16 cellular contexts compared by ENCODE assay signal in the genomic region with DNA sequence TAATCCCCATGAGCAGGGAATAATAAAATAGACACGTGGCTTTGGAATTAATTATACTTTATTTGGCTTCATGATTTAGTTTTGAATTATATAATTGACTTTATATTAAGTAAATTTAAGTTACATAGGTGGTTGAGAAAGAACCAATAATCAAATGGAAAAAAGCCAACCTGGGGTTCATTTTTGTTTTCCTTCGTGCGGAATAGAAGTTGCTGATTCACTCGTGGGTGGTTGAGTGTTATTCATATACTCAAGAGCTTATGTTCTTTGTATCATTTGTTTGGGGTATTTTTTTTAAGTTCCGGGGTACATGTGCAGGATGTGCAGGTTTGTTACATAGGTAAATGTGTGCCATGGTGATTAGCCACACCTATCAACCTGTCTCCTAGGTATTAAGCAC. TPM values are rescaled to one million over a fixed set of nuclear protein-coding genes. Genes with fewer than 3 reads are reported as not detected.
A peak's percentile ranks its signal among the peaks of the same experiment; 100 is the strongest.
DNase-seq lines count a peak whose midpoint lies in the region; ATAC-seq, FAIRE-seq and TF ChIP-seq lines count a peak whose summit lies in the region.
"Had no signal": no experiment of that assay in that cellular context is flagged by ENCODE, and none has a peak within 500 bp of the region (broad histone marks: within the 10 kb centered on the region; RNA-seq: fewer than 3 reads in every experiment).

No MANE protein-coding gene starts in this region.

- no peak overlapping the region for H3K27ac ChIP-seq in K562 (ENCODE audit: extremely low read depth, low read depth, low read length)
- peak overlapping the region; percentile 56 for H3K27ac ChIP-seq in hepatocyte
- no peak overlapping the region for H3K27ac ChIP-seq in colonic mucosa
- H3K27ac ChIP-seq: HL-60, PC-9 had no signal

- H3K27me3 ChIP-seq in K562 (ENCODE audit: control insufficient read depth in 2 of 2, insufficient read depth in 2 of 2, low read length in 2 of 2) (peaks cover 9 to 19% of the 10 kb centered on the region in 2 experiments; a peak in 4 of 5 replicates), hepatocyte (no peaks in the 10 kb centered on the region), skeletal muscle satellite cell (ENCODE audit: control insufficient read depth, insufficient read depth, low read length) (no peaks in the 10 kb centered on the region), colonic mucosa (no peaks in the 10 kb centered on the region)

- in situ Hi-C loops in K562 (cut with MboI): no loop called here

- H3K4me1 ChIP-seq in K562 (replicated peaks in 1 of 2; ENCODE audit: control insufficient read depth in 2 of 2, insufficient read depth in 2 of 2, low read length in 2 of 2) (peaks cover 23 to 25% of the 10 kb centered on the region in 2 experiments), hepatocyte (ENCODE audit: insufficient read depth) (peaks cover 9% of the 10 kb centered on the region), skeletal muscle satellite cell (ENCODE audit: control insufficient read depth, insufficient read depth, low read length) (peaks cover 49% of the 10 kb centered on the region), colonic mucosa (no peaks in the 10 kb centered on the region)

- H3K36me3 Mint-ChIP-seq in HFFc6 (ENCODE audit: low read depth): no peaks in the 10 kb centered on the region

- H3K9ac ChIP-seq in K562 (ENCODE audit: insufficient read depth in 1 of 2, low read depth in 2 of 2, low read length in 2 of 2): no peak overlapping the region
- no peak overlapping the region for H3K9ac ChIP-seq in skeletal muscle satellite cell (ENCODE audit: low read depth, low read length)
- no peak overlapping the region for H3K9ac ChIP-seq in colonic mucosa (ENCODE audit: low read depth in 2 of 2, low read length in 2 of 2)

- WGBS in K562 (ENCODE audit: insufficient coverage, low coverage, missing lambda C conversion rate): 39% methylated on average over 5 of the region's 5 CpGs
- WGBS in hepatocyte (ENCODE audit: low lambda C conversion rate, missing lambda C conversion rate): 78% methylated on average over 5 of the region's 5 CpGs

- H3K9me3 ChIP-seq in K562 (replicated peaks; ENCODE audit: control insufficient read depth, insufficient read depth, low read depth, low read length) (no peaks in the 10 kb centered on the region; the same call in 1 of the 2 replicates), hepatocyte (ENCODE audit: low read depth) (no peaks in the 10 kb centered on the region), skeletal muscle satellite cell (replicated peaks; ENCODE audit: low read length) (no peaks in the 10 kb centered on the region), colonic mucosa (no peaks in the 10 kb centered on the region)

- H3K79me2 ChIP-seq in K562 (ENCODE audit: control insufficient read depth, insufficient read depth, low read length) (no peaks in the 10 kb centered on the region), hepatocyte (no peaks in the 10 kb centered on the region)

- peaks cover 64% of the 10 kb centered on the region for H3K4me1 Mint-ChIP-seq in HFFc6 (ENCODE audit: low read depth)

- no peaks in the 10 kb centered on the region for H3K9me2 ChIP-seq in hepatocyte (replicated peaks; ENCODE audit: insufficient read depth)

- H3K27ac Mint-ChIP-seq in HFFc6: peak overlapping the region; percentile 88

- FAIRE-seq in K562 (lab: Jason Lieb, UNC): no peak

- no peaks in the 10 kb centered on the region for H3K36me3 ChIP-seq in K562 (ENCODE audit: control insufficient read depth, insufficient read depth, low read length)
- H3K36me3 ChIP-seq in hepatocyte (replicated peaks; ENCODE audit: insufficient read depth, low read depth): no peaks in the 10 kb centered on the region
- H3K36me3 ChIP-seq in skeletal muscle satellite cell (ENCODE audit: insufficient read depth, low read length): no peaks in the 10 kb centered on the region
- no peaks in the 10 kb centered on the region for H3K36me3 ChIP-seq in colonic mucosa

- no peak for TF ChIP-seq EP300 in K562 (IDR thresholded peaks at IDR 0.05; ENCODE audit: low read length)

- CTCF ChIA-PET in K562 (lab: Yijun Ruan, JAX; ENCODE audit: low intra/inter-chr PET ratio): no interaction called here

- TF ChIP-seq CTCF in HFFc6 (IDR thresholded peaks at IDR 0.05): no peak
- TF ChIP-seq CTCF in K562 (IDR thresholded peaks at IDR 0.05 in 2 of 3, conservative IDR thresholded peaks at IDR 0.05 in 1 of 3; ENCODE audit: insufficient read depth in 2 of 3, low read depth in 1 of 3, low read length in 3 of 3): no peak
- TF ChIP-seq CTCF in hepatocyte (IDR thresholded peaks at IDR 0.05; ENCODE audit: poor library complexity): no peak
- no peak for TF ChIP-seq CTCF in colonic mucosa (IDR thresholded peaks at IDR 0.05)

- no peaks in the 10 kb centered on the region for H4K20me1 ChIP-seq in K562 (replicated peaks; ENCODE audit: control insufficient read depth, insufficient read depth, low read length)
- H4K20me1 ChIP-seq in hepatocyte (ENCODE audit: insufficient read depth, poor library complexity, severe bottlenecking): no peaks in the 10 kb centered on the region

- POLR2A ChIA-PET in K562 (lab: Yijun Ruan, JAX): no interaction called here

- no TSS peak for BruUV-seq in K562 (replicated peaks; lab: Mats Ljungman, UMichigan)

- intact Hi-C loops in K562 (cut with micrococcal nuclease) (no loop called here), colonic mucosa (cut with DNase I) (loop anchor here (10.0 kb wide), 1 partner anchor 226 kb away; no protein-coding TSS in a partner anchor)

- no peak overlapping the region; the same call in 1 of the 2 replicates for H2AFZ ChIP-seq in K562 (ENCODE audit: low read depth, low read length)
- H2AFZ ChIP-seq in hepatocyte: no peak overlapping the region
- H2AFZ ChIP-seq: PC-9 had no signal

- DNase-seq in HFFc6: no peak
- no peak for DNase-seq in K562 (ENCODE audit: extremely low read depth in 1 of 4, low spot score in 3 of 4)
- DNase-seq in hepatocyte (ENCODE audit: low spot score): no peak
- DNase-seq in colonic mucosa: no peak
- DNase-seq in NCI-H526 treated with DMSO at 0.1 percent for 48 hours (lab: John Stamatoyannopoulos, UW): no peak
- DNase-seq in stimulated activated CD4-positive, alpha-beta T cell treated with anti-CD3 and anti-CD28 coated beads, Interleukin-2, amount 100 ng/mL, for 24 hours: no peak
- no peak for DNase-seq in NCI-H82 treated with DMSO at 0.1 percent for 48 hours (lab: John Stamatoyannopoulos, UW; ENCODE audit: unreplicated experiment)
- DNase-seq: COR-L47, NCI-H1436, NCI-H2029 treated with DMSO at 0.1 percent for 48 hours, NCI-H2171 treated with DMSO at 0.1 percent for 48 hours, NCI-H774, PC-9 had no signal

- TF ChIP-seq RAD21 in K562 (CRISPR knock-in tag; conservative IDR thresholded peaks at IDR 0.05 in 1 of 2, IDR thresholded peaks at IDR 0.05 in 1 of 2): no peak

- TF ChIP-seq POLR2A in K562 (conservative IDR thresholded peaks at IDR 0.05): no peak

- H3K4me3 Mint-ChIP-seq in HFFc6: peak overlapping the region; percentile 65
- H3K4me3 Mint-ChIP-seq: H9 had no signal

- ATAC-seq in K562: no peak

- H3K9me1 ChIP-seq in K562 (ENCODE audit: control insufficient read depth, insufficient read depth, low read length): no peaks in the 10 kb centered on the region

- H3K4me2 ChIP-seq in K562 (ENCODE audit: insufficient read depth, low read length): no peak overlapping the region
- peak overlapping the region; percentile 13 for H3K4me2 ChIP-seq in hepatocyte
- H3K4me2 ChIP-seq in skeletal muscle satellite cell (ENCODE audit: low read length): peak overlapping the region; percentile 64
- H3K4me2 ChIP-seq: PC-9 had no signal

- H3K4me3 ChIP-seq in K562 (no peak overlapping the region), hepatocyte (no peak overlapping the region), skeletal muscle satellite cell (ENCODE audit: low read length) (no peak overlapping the region), colonic mucosa (no peak overlapping the region)
- H3K4me3 ChIP-seq: PC-9 had no signal

- no peaks in the 10 kb centered on the region for H3K9me3 Mint-ChIP-seq in HFFc6

- peaks cover 2% of the 10 kb centered on the region; the same call in 1 of the 2 replicates for H3K27me3 Mint-ChIP-seq in HFFc6 (ENCODE audit: insufficient read depth)

RNA-seq across cellular contexts. Expression of gene ZNF664, which starts 58.0 kb away (rescaled TPM):
- 10 to 100 TPM; 49.1 to 55.2 (median 53.4) TPM for total RNA-seq in HFFc6 (2021; fragmentation: NEBNext Ultra II Directional; extraction: Animal tissue kit (Norgen Biotek cat#: 25700))
- 30.4 and 40.8 TPM in 2 replicates for total RNA-seq in K562 (2011; cell fraction: chromatin; rRNA removed; ENCODE audit: low replicate concordance)
- 22.5 and 24.2 TPM in 2 replicates for total RNA-seq in K562 (2011; cell fraction: nucleolus; rRNA removed)
- 37.6 and 62.4 TPM in 2 replicates for total RNA-seq in K562 (2011; cell fraction: nucleoplasm; rRNA removed)
- total RNA-seq in K562 (2014; rRNA removed): 31.1 and 34.5 TPM in 2 replicates
- total RNA-seq in K562 (2014; rRNA removed; fragmentation: Illumina TruSeq; extraction: Trizol): 69.9 and 73.6 TPM in 2 replicates
- 59.6 and 63.6 TPM in 2 replicates for total RNA-seq in K562 (2015; rRNA removed; fragmentation: Illumina TruSeq; extraction: Trizol)
- total RNA-seq in K562 (2021): 75.5 and 82.5 TPM in 2 replicates
- 64.8 and 90.3 TPM in 2 replicates for polyA plus RNA-seq in K562 (2011; rRNA removed)
- 29.8 and 49.5 TPM in 2 replicates for polyA plus RNA-seq in K562 (2011; cell fraction: cytosol; rRNA removed)
- 44.5 and 52.5 TPM in 2 replicates for polyA plus RNA-seq in K562 (2011; cell fraction: nucleus; rRNA removed)
- 48.0 and 52.7 TPM in 2 replicates for polyA plus RNA-seq in K562 (2012)
- 78.3 and 101 TPM in 2 replicates for polyA plus RNA-seq in K562 (2014; fragmentation: Illumina TruSeq; extraction: Trizol)
- 1 to 10 TPM; 3.3 to 6.3 TPM for polyA plus RNA-seq in K562 (2014; fragmentation: Nextera tagmentation; extraction: Ambion mirVana)
- polyA plus RNA-seq in K562 (2014; rRNA removed): 59.1 and 59.4 TPM in 2 replicates
- polyA minus RNA-seq in K562 (2011; rRNA and poly(A)+ RNA removed): 46.6 and 47.8 TPM in 2 replicates
- 26.5 and 29.5 TPM in 2 replicates for polyA minus RNA-seq in K562 (2011; cell fraction: cytosol; rRNA and poly(A)+ RNA removed)
- polyA minus RNA-seq in K562 (2011; cell fraction: nucleus; rRNA and poly(A)+ RNA removed): 28.0 and 52.0 TPM in 2 replicates
- 63.9 and 80.4 TPM in 2 replicates for total RNA-seq in hepatocyte
- 13.5 and 17.6 TPM in 2 replicates for polyA plus RNA-seq in hepatocyte
- total RNA-seq in skeletal muscle satellite cell (2012; rRNA removed): 38.3 and 40.2 TPM in 2 replicates
- total RNA-seq in colonic mucosa: 100 to 1,000 TPM; 124 TPM

RNA-seq across cellular contexts. Expression of gene CCDC92, which starts 58.4 kb away (rescaled TPM):
- total RNA-seq in HFFc6 (2021; fragmentation: NEBNext Ultra II Directional; extraction: Animal tissue kit (Norgen Biotek cat#: 25700)): 10 to 100 TPM; 48.3 to 55.1 (median 51.6) TPM
- 5.4 and 7.1 TPM in 2 replicates for total RNA-seq in K562 (2011; cell fraction: chromatin; rRNA removed; ENCODE audit: low replicate concordance)
- 4.5 and 5.0 TPM in 2 replicates for total RNA-seq in K562 (2011; cell fraction: nucleolus; rRNA removed)
- 4.6 and 7.2 TPM in 2 replicates for total RNA-seq in K562 (2011; cell fraction: nucleoplasm; rRNA removed)
- total RNA-seq in K562 (2014; rRNA removed) (1.4 TPM in 2 replicates), K562 (2014; rRNA removed; fragmentation: Illumina TruSeq; extraction: Trizol) (1.3 and 1.7 TPM in 2 replicates), K562 (2015; rRNA removed; fragmentation: Illumina TruSeq; extraction: Trizol) (1.5 and 2.1 TPM in 2 replicates), K562 (2021) (4.0 and 5.9 TPM in 2 replicates), hepatocyte (12.8 and 16.9 TPM in 2 replicates), colonic mucosa (10 to 100 TPM in 1 of 2 donors, 1 to 10 TPM in 1; 9.6 to 19.5 TPM)
- polyA plus RNA-seq in K562 (2011; rRNA removed) (2.6 and 6.8 TPM in 2 replicates), K562 (2014; fragmentation: Illumina TruSeq; extraction: Trizol) (2.6 and 3.6 TPM in 2 replicates), K562 (2014; fragmentation: Nextera tagmentation; extraction: Ambion mirVana) (under 1 TPM; 0.27 to 0.30 TPM), K562 (2014; rRNA removed) (3.1 and 3.4 TPM in 2 replicates), hepatocyte (58.8 and 60.2 TPM in 2 replicates)
- polyA plus RNA-seq in K562 (2011; cell fraction: cytosol; rRNA removed): 2.4 and 6.8 TPM in 2 replicates
- 6.6 and 11.3 TPM in 2 replicates for polyA plus RNA-seq in K562 (2011; cell fraction: nucleus; rRNA removed)
- 4.0 and 11.0 TPM in 2 replicates for polyA plus RNA-seq in K562 (2012)
- 2.2 and 3.6 TPM in 2 replicates for polyA minus RNA-seq in K562 (2011; rRNA and poly(A)+ RNA removed)
- 2.2 and 5.6 TPM in 2 replicates for polyA minus RNA-seq in K562 (2011; cell fraction: cytosol; rRNA and poly(A)+ RNA removed)
- polyA minus RNA-seq in K562 (2011; cell fraction: nucleus; rRNA and poly(A)+ RNA removed): 3.8 and 8.9 TPM in 2 replicates
- 8.3 and 9.1 TPM in 2 replicates for total RNA-seq in skeletal muscle satellite cell (2012; rRNA removed)
